8 cellular contexts compared by ENCODE assay signal in genomic region chr2:32553829-32554432, GRCh38.
A peak's percentile ranks its signal among the peaks of the same experiment; 100 is the strongest.
DNase-seq lines count a peak whose midpoint lies in the region; ATAC-seq, FAIRE-seq and TF ChIP-seq lines count a peak whose summit lies in the region.

No MANE protein-coding gene starts in this region.

- CTCF ChIA-PET in endothelial cell of umbilical vein (lab: Charles Lee), result interaction anchor here (0.9 to 1.4 kb wide), 2 partner anchors 29 to 842 kb away, joined by 3 to 4 read pairs; no protein-coding TSS in a partner anchor

- no peak overlapping the region for H2AFZ ChIP-seq in endothelial cell of umbilical vein (ENCODE audit: low read depth, low read length)

- H3K4me3 ChIP-seq in endothelial cell of umbilical vein (replicated peaks in 1 of 3; ENCODE audit: insufficient read depth in 1 of 3, low read depth in 1 of 3, low read length in 3 of 3), result no peak overlapping the region

- H3K4me1 Mint-ChIP-seq in naive thymus-derived CD8-positive, alpha-beta T cell, result no peaks in the 10 kb centered on the region
- no peaks in the 10 kb centered on the region for H3K4me1 Mint-ChIP-seq in activated T-helper 2 cell treated with anti-CD3 and anti-CD28 coated beads, Interferon-gamma antibody, Interleukin-2, Interleukin-4, amounts not matched to agents 10 μg/mL and 5 μg/mL and 100 μg/mL, durations not matched to agents 14 hours and 24 hours and 36 hours (ENCODE audit: low read depth)

- dilution Hi-C loops in endothelial cell of umbilical vein (cut with MboI; ENCODE audit: extremely low pct_ligation_motif_present, low sequenced_read_pairs), result no loop called here

- no peak overlapping the region for H3K4me3 Mint-ChIP-seq in naive thymus-derived CD8-positive, alpha-beta T cell
- H3K4me3 Mint-ChIP-seq in activated T-helper 2 cell treated with anti-CD3 and anti-CD28 coated beads, Interferon-gamma antibody, Interleukin-2, Interleukin-4, amounts not matched to agents 10 μg/mL and 5 μg/mL and 100 μg/mL, durations not matched to agents 14 hours and 24 hours and 36 hours (ENCODE audit: low read depth), result no peak overlapping the region

- H3K9me3 ChIP-seq in endothelial cell of umbilical vein (replicated peaks; ENCODE audit: control insufficient read depth, insufficient read depth, low read length), result no peaks in the 10 kb centered on the region

- no peaks in the 10 kb centered on the region for H4K20me1 ChIP-seq in endothelial cell of umbilical vein (replicated peaks; ENCODE audit: control insufficient read depth, extremely low read depth, insufficient read depth, low read length)

- no peaks in the 10 kb centered on the region for H3K79me2 ChIP-seq in endothelial cell of umbilical vein (ENCODE audit: control insufficient read depth, insufficient read depth, low read length)

- no peaks in the 10 kb centered on the region for H3K27me3 Mint-ChIP-seq in naive thymus-derived CD8-positive, alpha-beta T cell
- no peaks in the 10 kb centered on the region for H3K27me3 Mint-ChIP-seq in activated T-helper 2 cell treated with anti-CD3 and anti-CD28 coated beads, Interferon-gamma antibody, Interleukin-2, Interleukin-4, amounts not matched to agents 10 μg/mL and 5 μg/mL and 100 μg/mL, durations not matched to agents 14 hours and 24 hours and 36 hours (ENCODE audit: low read depth)

- intact Hi-C loops in endothelial cell of umbilical vein (cut with micrococcal nuclease), result loop anchor here (1.0 to 10.0 kb wide), 8 partner anchors 219 to 1028 kb away; partner anchors contain the start of gene LTBP1
- intact Hi-C loops in activated T-helper 2 cell treated with anti-CD3 and anti-CD28 coated beads, Interferon-gamma antibody, Interleukin-2, Interleukin-4, amounts not matched to agents 10 μg/mL and 5 μg/mL and 100 μg/mL, durations not matched to agents 14 hours and 24 hours and 36 hours (cut with micrococcal nuclease), result loop anchor here (1.0 to 10.0 kb wide), 6 partner anchors 38 to 1031 kb away; partner anchors contain the start of genes LTBP1 and TTC27

- H3K36me3 Mint-ChIP-seq in naive thymus-derived CD8-positive, alpha-beta T cell, result peaks cover 0 to 44% (median 0%) of the 10 kb centered on the region in 3 donors
- H3K36me3 Mint-ChIP-seq in activated T-helper 2 cell treated with anti-CD3 and anti-CD28 coated beads, Interferon-gamma antibody, Interleukin-2, Interleukin-4, amounts not matched to agents 10 μg/mL and 5 μg/mL and 100 μg/mL, durations not matched to agents 14 hours and 24 hours and 36 hours (ENCODE audit: low read depth), result peaks cover 11% of the 10 kb centered on the region

- H3K36me3 ChIP-seq in endothelial cell of umbilical vein (ENCODE audit: control insufficient read depth in 2 of 2, extremely low read depth in 1 of 2, insufficient read depth in 2 of 2, low read length in 2 of 2), result peaks cover 0 to 3% of the 10 kb centered on the region in 2 experiments

- H3K4me1 ChIP-seq in endothelial cell of umbilical vein (ENCODE audit: control insufficient read depth, extremely low read depth, insufficient read depth, low read length), result peaks cover 7% of the 10 kb centered on the region

- POLR2A ChIA-PET in endothelial cell of umbilical vein (lab: Charles Lee), result no interaction called here
- POLR2A ChIA-PET in naive thymus-derived CD8-positive, alpha-beta T cell (lab: Charles Lee), result no interaction called here

- H3K27ac ChIP-seq in endothelial cell of umbilical vein (ENCODE audit: insufficient read depth, low read depth, low read length), result no peak overlapping the region

- H3K4me2 ChIP-seq in endothelial cell of umbilical vein (ENCODE audit: insufficient read depth, low read length), result no peak overlapping the region

- H3K27me3 ChIP-seq in endothelial cell of umbilical vein (ENCODE audit: control insufficient read depth in 2 of 2, insufficient read depth in 2 of 2, low read length in 2 of 2), result no peaks in the 10 kb centered on the region

- no peak overlapping the region for H3K27ac Mint-ChIP-seq in naive thymus-derived CD8-positive, alpha-beta T cell
- H3K27ac Mint-ChIP-seq in activated T-helper 2 cell treated with anti-CD3 and anti-CD28 coated beads, Interferon-gamma antibody, Interleukin-2, Interleukin-4, amounts not matched to agents 10 μg/mL and 5 μg/mL and 100 μg/mL, durations not matched to agents 14 hours and 24 hours and 36 hours, result no peak overlapping the region

- peak; percentile 47 for DNase-seq in EL
- DNase-seq in RKO (ENCODE audit: low spot score), result peak; percentile 69
- DNase-seq in endothelial cell of umbilical vein (ENCODE audit: low read depth, low spot score), result peak; percentile 63
- peak in 3 of 10 donors; percentile 22 to 26 (median 24) for DNase-seq in naive thymus-derived CD8-positive, alpha-beta T cell
- DNase-seq in HK-2 (ENCODE audit: unreplicated experiment), result no peak
- DNase-seq in activated T-helper 2 cell treated with anti-CD3 and anti-CD28 coated beads, Interferon-gamma antibody, Interleukin-2, Interleukin-4, amounts not matched to agents 10 μg/mL and 5 μg/mL and 100 μg/mL, durations not matched to agents 14 hours and 24 hours and 36 hours (ENCODE audit: low spot score), result no peak

- no peaks in the 10 kb centered on the region for H3K9me3 Mint-ChIP-seq in naive thymus-derived CD8-positive, alpha-beta T cell
- H3K9me3 Mint-ChIP-seq in activated T-helper 2 cell treated with anti-CD3 and anti-CD28 coated beads, Interferon-gamma antibody, Interleukin-2, Interleukin-4, amounts not matched to agents 10 μg/mL and 5 μg/mL and 100 μg/mL, durations not matched to agents 14 hours and 24 hours and 36 hours, result no peaks in the 10 kb centered on the region

- no peak overlapping the region for H3K9ac ChIP-seq in endothelial cell of umbilical vein (replicated peaks; ENCODE audit: extremely low read depth, insufficient read depth, low read length)

- FAIRE-seq in endothelial cell of umbilical vein (lab: Jason Lieb, UNC), result no peak

- peak; percentile 78 for ATAC-seq in GM19452 (IDR thresholded peaks at IDR 0.05; ENCODE audit: unreplicated experiment)
- peak; percentile 67 for ATAC-seq in HG03558 (IDR thresholded peaks at IDR 0.05; ENCODE audit: extremely low read depth, unreplicated experiment)
- ATAC-seq in naive thymus-derived CD8-positive, alpha-beta T cell, result peak; percentile 53 to 66

- TF ChIP-seq POLR2A in endothelial cell of umbilical vein (IDR thresholded peaks at IDR 0.05; ENCODE audit: low read depth, low read length), result no peak

- TF ChIP-seq CTCF in endothelial cell of umbilical vein (IDR thresholded peaks at IDR 0.05; ENCODE audit: extremely low read depth in 1 of 2, insufficient read depth in 1 of 2, low read depth in 1 of 2, low read length in 2 of 2), result peak; percentile 50

- BruUV-seq in endothelial cell of umbilical vein (replicated peaks; lab: Mats Ljungman, UMichigan), result no TSS peak

- H3K9me1 ChIP-seq in endothelial cell of umbilical vein (replicated peaks; ENCODE audit: control insufficient read depth, extremely low read depth, insufficient read depth, low read length), result no peaks in the 10 kb centered on the region

TF ChIP-seq in endothelial cell of umbilical vein, 7 proteins besides CTCF, POLR2A, EP300 and RAD21:
- TF ChIP-seq MAX (IDR thresholded peaks at IDR 0.05; ENCODE audit: insufficient read depth, insufficient read length), result no peak

Comparison
In these comparisons a context has a peak if more than half of its experiments do, and no peak if none do; other contexts are left out.
1. DNase-seq: peak in EL (single experiment), RKO (single experiment) and endothelial cell of umbilical vein (single experiment); none in HK-2 (single experiment) and activated T-helper 2 cell treated with anti-CD3 and anti-CD28 coated beads, Interferon-gamma antibody, Interleukin-2, Interleukin-4, amounts not matched to agents 10 μg/mL and 5 μg/mL and 100 μg/mL, durations not matched to agents 14 hours and 24 hours and 36 hours (single experiment).
2. Peak in every context shown above with its lines, with median percentiles within 50 percentile points of each other: ATAC-seq.